ENCODE assay signal across 9 cellular contexts in genomic region chr19:33376931-33377557, GRCh38. TPM values are rescaled to one million over a fixed set of nuclear protein-coding genes. Genes with fewer than 3 reads are reported as not detected.
DNase-seq lines count a peak whose midpoint lies in the region; ATAC-seq and TF ChIP-seq lines count a peak whose summit lies in the region.
"Had no signal": no experiment of that assay in that cellular context is flagged by ENCODE, and none has a peak within 500 bp of the region (broad histone marks: within the 10 kb centered on the region; RNA-seq: fewer than 3 reads in every experiment).

No MANE protein-coding gene starts in this region.

- H3K27ac ChIP-seq in brain microvascular endothelial cell (peak overlapping the region; percentile 17), transverse colon (peak overlapping the region; percentile 98 to 100 (median 100))

- TF ChIP-seq CTCF in brain microvascular endothelial cell (IDR thresholded peaks at IDR 0.05; ENCODE audit: low read depth, low read length, missing control alignments) (no peak), transverse colon (IDR thresholded peaks at IDR 0.05) (no peak)

- no peaks in the 10 kb centered on the region for H3K27me3 Mint-ChIP-seq in activated T-cell treated with anti-CD3 and anti-CD28 coated beads, Interleukin-2, amount 50 U/mL, for 72 hours (ENCODE audit: low read depth)

- H3K27me3 ChIP-seq in brain microvascular endothelial cell (replicated peaks): no peaks in the 10 kb centered on the region
- H3K27me3 ChIP-seq in transverse colon: no peaks in the 10 kb centered on the region

- 49 to 100% methylated on average over 1 to 7 of the region's 7 CpGs for WGBS in transverse colon (ENCODE audit: low coverage in 1 of 2), 2 donors

- ATAC-seq in activated T-cell treated with anti-CD3 and anti-CD28 coated beads, Interleukin-2, amount 50 U/mL, for 72 hours (replicated peaks in 1 of 2): no peak

- no peak overlapping the region for H3K4me3 ChIP-seq in brain microvascular endothelial cell (ENCODE audit: low read depth, low read length)
- H3K4me3 ChIP-seq in transverse colon: peak overlapping the region in 1 of 4 donors; percentile 27

- H3K36me3 ChIP-seq in brain microvascular endothelial cell (replicated peaks) (no peaks in the 10 kb centered on the region), transverse colon (peaks cover 0 to 4% (median 0%) of the 10 kb centered on the region in 4 donors)

- intact Hi-C loops in transverse colon (cut with DNase I; ENCODE audit: low total_unique reads): no loop called here

- no peak for DNase-seq in activated T-cell treated with anti-CD3 and anti-CD28 coated beads, Interleukin-2, amount 50 U/mL, for 72 hours
- no peak for DNase-seq in activated T-cell treated with anti-CD3 and anti-CD28 coated beads, Interleukin-2, amount 50 U/mL, for 48 hours
- DNase-seq in brain microvascular endothelial cell (no peak), lung microvascular endothelial cell (ENCODE audit: low read depth in 2 of 2) (peak; percentile 48 to 75), transverse colon (peak; percentile 60), mucosa of gallbladder (ENCODE audit: low spot score) (no peak)
- DNase-seq in activated effector memory CD4-positive, alpha-beta T cell treated with Interleukin-2 at 50 U/mL for 16 hours: no peak
- no peak for DNase-seq in activated CD4-positive, alpha-beta T cell treated with anti-CD3 and anti-CD28 coated beads for 4 hours
- DNase-seq: DMS79 had no signal

- no peaks in the 10 kb centered on the region for H3K9me3 ChIP-seq in transverse colon

- TF ChIP-seq POLR2A in transverse colon (IDR thresholded peaks at IDR 0.05): peak; percentile 28

- H3K9me3 Mint-ChIP-seq in activated T-cell treated with anti-CD3 and anti-CD28 coated beads, Interleukin-2, amount 50 U/mL, for 72 hours: no peaks in the 10 kb centered on the region

- peaks cover 60% of the 10 kb centered on the region for H3K4me1 Mint-ChIP-seq in activated T-cell treated with anti-CD3 and anti-CD28 coated beads, Interleukin-2, amount 50 U/mL, for 72 hours (ENCODE audit: low read depth)

- peak overlapping the region; percentile 92 to 99 for H3K4me3 Mint-ChIP-seq in activated T-cell treated with anti-CD3 and anti-CD28 coated beads, Interleukin-2, amount 50 U/mL, for 72 hours

- in situ Hi-C loops in brain microvascular endothelial cell (cut with HindIII; ENCODE audit: low pct_ligation_motif_present, low sequenced_read_pairs) (no loop called here), transverse colon (cut with MboI; ENCODE audit: low pct_ligation_motif_present in 1 of 4, low pct_unique_long_range_greater_than_20kb in 1 of 4, low sequenced_read_pairs in 3 of 4) (no loop called here)

- TF ChIP-seq EP300 in transverse colon (IDR thresholded peaks at IDR 0.05; ENCODE audit: low read depth): no peak

- peaks cover 20 to 52% (median 40%) of the 10 kb centered on the region in 4 donors for H3K4me1 ChIP-seq in transverse colon

- H3K27ac Mint-ChIP-seq in activated T-cell treated with anti-CD3 and anti-CD28 coated beads, Interleukin-2, amount 50 U/mL, for 72 hours: peak overlapping the region; percentile 99

- H3K36me3 Mint-ChIP-seq in activated T-cell treated with anti-CD3 and anti-CD28 coated beads, Interleukin-2, amount 50 U/mL, for 72 hours (ENCODE audit: insufficient read depth in 2 of 2): peaks cover 10 to 37% of the 10 kb centered on the region in 2 donors

RNA-seq across cellular contexts. Expression of gene CEBPG, which starts 3.5 kb away (rescaled TPM):
- 10 to 100 TPM; 50.8 to 52.1 TPM for total RNA-seq in activated T-cell treated with anti-CD3 and anti-CD28 coated beads, Interleukin-2, amount 50 U/mL, for 72 hours
- 19.0 and 34.3 TPM in 2 replicates for total RNA-seq in lung microvascular endothelial cell
- 10 to 100 TPM; 22.4 to 66.7 (median 46.9) TPM for total RNA-seq in transverse colon
- total RNA-seq in mucosa of gallbladder: 18.0 TPM

Comparison
In these comparisons a context has a peak if more than half of its experiments do, and no peak if none do; other contexts are left out.
1. DNase-seq: peak in lung microvascular endothelial cell (2 of 2) and transverse colon (single experiment); none in activated T-cell treated with anti-CD3 and anti-CD28 coated beads, Interleukin-2, amount 50 U/mL, for 72 hours (0 of 2), activated T-cell treated with anti-CD3 and anti-CD28 coated beads, Interleukin-2, amount 50 U/mL, for 48 hours (0 of 2), brain microvascular endothelial cell (single experiment), mucosa of gallbladder (single experiment), activated effector memory CD4-positive, alpha-beta T cell treated with Interleukin-2 at 50 U/mL for 16 hours (single experiment) and activated CD4-positive, alpha-beta T cell treated with anti-CD3 and anti-CD28 coated beads for 4 hours (0 of 2).